In genomic region chr2:74806355-74806839, GRCh38 we compare ENCODE assay signal across 1 cellular context.
TF ChIP-seq lines count a peak whose summit lies in the region.

No MANE protein-coding gene starts in this region.

TF ChIP-seq in HepG2, 621 proteins besides CTCF, POLR2A, EP300 and RAD21 (continued from another document and continues in another):
- TF ChIP-seq, protein P1, sequence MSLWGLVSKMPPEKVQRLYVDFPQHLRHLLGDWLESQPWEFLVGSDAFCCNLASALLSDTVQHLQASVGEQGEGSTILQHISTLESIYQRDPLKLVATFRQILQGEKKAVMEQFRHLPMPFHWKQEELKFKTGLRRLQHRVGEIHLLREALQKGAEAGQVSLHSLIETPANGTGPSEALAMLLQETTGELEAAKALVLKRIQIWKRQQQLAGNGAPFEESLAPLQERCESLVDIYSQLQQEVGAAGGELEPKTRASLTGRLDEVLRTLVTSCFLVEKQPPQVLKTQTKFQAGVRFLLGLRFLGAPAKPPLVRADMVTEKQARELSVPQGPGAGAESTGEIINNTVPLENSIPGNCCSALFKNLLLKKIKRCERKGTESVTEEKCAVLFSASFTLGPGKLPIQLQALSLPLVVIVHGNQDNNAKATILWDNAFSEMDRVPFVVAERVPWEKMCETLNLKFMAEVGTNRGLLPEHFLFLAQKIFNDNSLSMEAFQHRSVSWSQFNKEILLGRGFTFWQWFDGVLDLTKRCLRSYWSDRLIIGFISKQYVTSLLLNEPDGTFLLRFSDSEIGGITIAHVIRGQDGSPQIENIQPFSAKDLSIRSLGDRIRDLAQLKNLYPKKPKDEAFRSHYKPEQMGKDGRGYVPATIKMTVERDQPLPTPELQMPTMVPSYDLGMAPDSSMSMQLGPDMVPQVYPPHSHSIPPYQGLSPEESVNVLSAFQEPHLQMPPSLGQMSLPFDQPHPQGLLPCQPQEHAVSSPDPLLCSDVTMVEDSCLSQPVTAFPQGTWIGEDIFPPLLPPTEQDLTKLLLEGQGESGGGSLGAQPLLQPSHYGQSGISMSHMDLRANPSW (CRISPR knock-in tag; IDR thresholded peaks at IDR 0.05; ENCODE audit: borderline replicate concordance): no peak
- TF ChIP-seq SIX4 (CRISPR knock-in tag; IDR thresholded peaks at IDR 0.05) (no peak), ZMYM2 (CRISPR knock-in tag; IDR thresholded peaks at IDR 0.05) (peak; percentile 76), HES4 (CRISPR knock-in tag; IDR thresholded peaks at IDR 0.05; ENCODE audit: borderline replicate concordance) (no peak), HIVEP1 (CRISPR knock-in tag; IDR thresholded peaks at IDR 0.05) (no peak), ZNF749 (CRISPR knock-in tag; IDR thresholded peaks at IDR 0.05; ENCODE audit: borderline replicate concordance) (no peak), KLF15 (CRISPR knock-in tag; IDR thresholded peaks at IDR 0.05; ENCODE audit: borderline replicate concordance) (no peak), NFKBIZ (CRISPR knock-in tag; IDR thresholded peaks at IDR 0.05) (no peak), ZNF816 (CRISPR knock-in tag; IDR thresholded peaks at IDR 0.05; ENCODE audit: borderline replicate concordance) (no peak), ZNF547 (CRISPR knock-in tag; IDR thresholded peaks at IDR 0.05) (0 out of 2 replicates have a peak, but pooled peaks have one; percentile 50), ZNF513 (CRISPR knock-in tag; conservative IDR thresholded peaks at IDR 0.05) (no peak), MTF1 (CRISPR knock-in tag; IDR thresholded peaks at IDR 0.05) (no peak), ZNF296 (CRISPR knock-in tag; conservative IDR thresholded peaks at IDR 0.05) (no peak), MAF1 (CRISPR knock-in tag; IDR thresholded peaks at IDR 0.05; ENCODE audit: borderline replicate concordance) (no peak), ZNF616 (CRISPR knock-in tag; IDR thresholded peaks at IDR 0.05; ENCODE audit: low read depth) (no peak), ZNF558 (CRISPR knock-in tag; IDR thresholded peaks at IDR 0.05; ENCODE audit: borderline replicate concordance) (no peak), ZNF629 (CRISPR knock-in tag; conservative IDR thresholded peaks at IDR 0.05) (no peak), ZNF318 (CRISPR knock-in tag; IDR thresholded peaks at IDR 0.05) (no peak), ZBTB1 (CRISPR knock-in tag; IDR thresholded peaks at IDR 0.05; ENCODE audit: borderline replicate concordance) (no peak), MLLT10 (CRISPR knock-in tag; IDR thresholded peaks at IDR 0.05) (no peak), CBX5 (CRISPR knock-in tag; IDR thresholded peaks at IDR 0.05; ENCODE audit: borderline replicate concordance) (no peak), TARDBP (CRISPR knock-in tag; IDR thresholded peaks at IDR 0.05) (no peak; the same call in 1 of the 2 replicates), GTF2F1 (IDR thresholded peaks at IDR 0.05; ENCODE audit: low read length) (no peak), NR1H2 (CRISPR knock-in tag; IDR thresholded peaks at IDR 0.05; ENCODE audit: borderline replicate concordance, low read depth) (no peak), NFE2L1 (CRISPR knock-in tag; IDR thresholded peaks at IDR 0.05; ENCODE audit: borderline replicate concordance) (no peak), ZFP37 (CRISPR knock-in tag; IDR thresholded peaks at IDR 0.05; ENCODE audit: borderline replicate concordance) (no peak), ZNF20 (CRISPR knock-in tag; IDR thresholded peaks at IDR 0.05) (no peak)
- TF ChIP-seq, protein P2, sequence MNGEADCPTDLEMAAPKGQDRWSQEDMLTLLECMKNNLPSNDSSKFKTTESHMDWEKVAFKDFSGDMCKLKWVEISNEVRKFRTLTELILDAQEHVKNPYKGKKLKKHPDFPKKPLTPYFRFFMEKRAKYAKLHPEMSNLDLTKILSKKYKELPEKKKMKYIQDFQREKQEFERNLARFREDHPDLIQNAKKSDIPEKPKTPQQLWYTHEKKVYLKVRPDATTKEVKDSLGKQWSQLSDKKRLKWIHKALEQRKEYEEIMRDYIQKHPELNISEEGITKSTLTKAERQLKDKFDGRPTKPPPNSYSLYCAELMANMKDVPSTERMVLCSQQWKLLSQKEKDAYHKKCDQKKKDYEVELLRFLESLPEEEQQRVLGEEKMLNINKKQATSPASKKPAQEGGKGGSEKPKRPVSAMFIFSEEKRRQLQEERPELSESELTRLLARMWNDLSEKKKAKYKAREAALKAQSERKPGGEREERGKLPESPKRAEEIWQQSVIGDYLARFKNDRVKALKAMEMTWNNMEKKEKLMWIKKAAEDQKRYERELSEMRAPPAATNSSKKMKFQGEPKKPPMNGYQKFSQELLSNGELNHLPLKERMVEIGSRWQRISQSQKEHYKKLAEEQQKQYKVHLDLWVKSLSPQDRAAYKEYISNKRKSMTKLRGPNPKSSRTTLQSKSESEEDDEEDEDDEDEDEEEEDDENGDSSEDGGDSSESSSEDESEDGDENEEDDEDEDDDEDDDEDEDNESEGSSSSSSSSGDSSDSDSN (CRISPR knock-in tag; IDR thresholded peaks at IDR 0.05): no peak
- TF ChIP-seq, protein P3, sequence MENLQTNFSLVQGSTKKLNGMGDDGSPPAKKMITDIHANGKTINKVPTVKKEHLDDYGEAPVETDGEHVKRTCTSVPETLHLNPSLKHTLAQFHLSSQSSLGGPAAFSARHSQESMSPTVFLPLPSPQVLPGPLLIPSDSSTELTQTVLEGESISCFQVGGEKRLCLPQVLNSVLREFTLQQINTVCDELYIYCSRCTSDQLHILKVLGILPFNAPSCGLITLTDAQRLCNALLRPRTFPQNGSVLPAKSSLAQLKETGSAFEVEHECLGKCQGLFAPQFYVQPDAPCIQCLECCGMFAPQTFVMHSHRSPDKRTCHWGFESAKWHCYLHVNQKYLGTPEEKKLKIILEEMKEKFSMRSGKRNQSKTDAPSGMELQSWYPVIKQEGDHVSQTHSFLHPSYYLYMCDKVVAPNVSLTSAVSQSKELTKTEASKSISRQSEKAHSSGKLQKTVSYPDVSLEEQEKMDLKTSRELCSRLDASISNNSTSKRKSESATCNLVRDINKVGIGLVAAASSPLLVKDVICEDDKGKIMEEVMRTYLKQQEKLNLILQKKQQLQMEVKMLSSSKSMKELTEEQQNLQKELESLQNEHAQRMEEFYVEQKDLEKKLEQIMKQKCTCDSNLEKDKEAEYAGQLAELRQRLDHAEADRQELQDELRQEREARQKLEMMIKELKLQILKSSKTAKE (CRISPR knock-in tag; IDR thresholded peaks at IDR 0.05; ENCODE audit: borderline replicate concordance): peak; percentile 22; the same call in 1 of the 2 replicates
- TF ChIP-seq, protein P4, sequence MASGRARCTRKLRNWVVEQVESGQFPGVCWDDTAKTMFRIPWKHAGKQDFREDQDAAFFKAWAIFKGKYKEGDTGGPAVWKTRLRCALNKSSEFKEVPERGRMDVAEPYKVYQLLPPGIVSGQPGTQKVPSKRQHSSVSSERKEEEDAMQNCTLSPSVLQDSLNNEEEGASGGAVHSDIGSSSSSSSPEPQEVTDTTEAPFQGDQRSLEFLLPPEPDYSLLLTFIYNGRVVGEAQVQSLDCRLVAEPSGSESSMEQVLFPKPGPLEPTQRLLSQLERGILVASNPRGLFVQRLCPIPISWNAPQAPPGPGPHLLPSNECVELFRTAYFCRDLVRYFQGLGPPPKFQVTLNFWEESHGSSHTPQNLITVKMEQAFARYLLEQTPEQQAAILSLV (CRISPR knock-in tag; IDR thresholded peaks at IDR 0.05; ENCODE audit: borderline replicate concordance): no peak
- TF ChIP-seq, protein P5, sequence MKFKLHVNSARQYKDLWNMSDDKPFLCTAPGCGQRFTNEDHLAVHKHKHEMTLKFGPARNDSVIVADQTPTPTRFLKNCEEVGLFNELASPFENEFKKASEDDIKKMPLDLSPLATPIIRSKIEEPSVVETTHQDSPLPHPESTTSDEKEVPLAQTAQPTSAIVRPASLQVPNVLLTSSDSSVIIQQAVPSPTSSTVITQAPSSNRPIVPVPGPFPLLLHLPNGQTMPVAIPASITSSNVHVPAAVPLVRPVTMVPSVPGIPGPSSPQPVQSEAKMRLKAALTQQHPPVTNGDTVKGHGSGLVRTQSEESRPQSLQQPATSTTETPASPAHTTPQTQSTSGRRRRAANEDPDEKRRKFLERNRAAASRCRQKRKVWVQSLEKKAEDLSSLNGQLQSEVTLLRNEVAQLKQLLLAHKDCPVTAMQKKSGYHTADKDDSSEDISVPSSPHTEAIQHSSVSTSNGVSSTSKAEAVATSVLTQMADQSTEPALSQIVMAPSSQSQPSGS (CRISPR knock-in tag; IDR thresholded peaks at IDR 0.05): no peak
- TF ChIP-seq, protein P6, sequence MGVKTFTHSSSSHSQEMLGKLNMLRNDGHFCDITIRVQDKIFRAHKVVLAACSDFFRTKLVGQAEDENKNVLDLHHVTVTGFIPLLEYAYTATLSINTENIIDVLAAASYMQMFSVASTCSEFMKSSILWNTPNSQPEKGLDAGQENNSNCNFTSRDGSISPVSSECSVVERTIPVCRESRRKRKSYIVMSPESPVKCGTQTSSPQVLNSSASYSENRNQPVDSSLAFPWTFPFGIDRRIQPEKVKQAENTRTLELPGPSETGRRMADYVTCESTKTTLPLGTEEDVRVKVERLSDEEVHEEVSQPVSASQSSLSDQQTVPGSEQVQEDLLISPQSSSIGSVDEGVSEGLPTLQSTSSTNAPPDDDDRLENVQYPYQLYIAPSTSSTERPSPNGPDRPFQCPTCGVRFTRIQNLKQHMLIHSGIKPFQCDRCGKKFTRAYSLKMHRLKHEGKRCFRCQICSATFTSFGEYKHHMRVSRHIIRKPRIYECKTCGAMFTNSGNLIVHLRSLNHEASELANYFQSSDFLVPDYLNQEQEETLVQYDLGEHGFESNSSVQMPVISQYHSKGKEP (CRISPR knock-in tag; IDR thresholded peaks at IDR 0.05): no peak
